ENCODE assay signal across 1 cellular context in the genomic region with DNA sequence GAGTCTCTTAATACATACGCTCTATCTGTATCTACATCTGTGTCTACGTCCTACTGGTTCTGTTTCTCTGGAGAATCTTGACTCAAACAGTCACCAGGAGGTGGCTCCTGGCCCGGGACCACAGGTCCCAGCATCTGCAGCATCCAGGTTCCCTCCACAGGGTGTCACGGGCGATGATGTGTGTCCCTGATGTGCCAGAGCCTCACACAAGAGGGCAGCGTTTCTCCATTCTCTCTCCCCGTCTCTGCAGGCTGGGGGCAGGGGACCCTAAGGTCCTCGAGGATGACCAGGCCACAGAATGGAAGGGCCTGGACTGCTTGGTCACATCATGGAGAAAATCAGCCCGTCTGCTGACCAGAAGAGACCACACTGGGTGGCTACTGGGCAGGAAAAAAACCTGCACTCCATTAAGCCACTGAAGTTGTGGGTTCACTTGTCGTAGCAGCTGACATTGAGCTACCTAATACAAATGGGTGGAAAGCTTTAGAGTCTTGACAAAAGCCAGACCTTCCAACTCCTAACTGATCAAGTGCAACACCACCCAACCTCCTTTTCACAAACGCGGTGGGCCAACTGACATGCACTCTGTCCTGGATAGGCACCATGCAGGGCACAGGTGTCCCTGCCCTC.
TF ChIP-seq lines count a peak whose summit lies in the region.

No MANE protein-coding gene starts in this region.

TF ChIP-seq in HepG2, 621 proteins besides CTCF, POLR2A, EP300 and RAD21 (continued from another document):
- TF ChIP-seq, protein P1, sequence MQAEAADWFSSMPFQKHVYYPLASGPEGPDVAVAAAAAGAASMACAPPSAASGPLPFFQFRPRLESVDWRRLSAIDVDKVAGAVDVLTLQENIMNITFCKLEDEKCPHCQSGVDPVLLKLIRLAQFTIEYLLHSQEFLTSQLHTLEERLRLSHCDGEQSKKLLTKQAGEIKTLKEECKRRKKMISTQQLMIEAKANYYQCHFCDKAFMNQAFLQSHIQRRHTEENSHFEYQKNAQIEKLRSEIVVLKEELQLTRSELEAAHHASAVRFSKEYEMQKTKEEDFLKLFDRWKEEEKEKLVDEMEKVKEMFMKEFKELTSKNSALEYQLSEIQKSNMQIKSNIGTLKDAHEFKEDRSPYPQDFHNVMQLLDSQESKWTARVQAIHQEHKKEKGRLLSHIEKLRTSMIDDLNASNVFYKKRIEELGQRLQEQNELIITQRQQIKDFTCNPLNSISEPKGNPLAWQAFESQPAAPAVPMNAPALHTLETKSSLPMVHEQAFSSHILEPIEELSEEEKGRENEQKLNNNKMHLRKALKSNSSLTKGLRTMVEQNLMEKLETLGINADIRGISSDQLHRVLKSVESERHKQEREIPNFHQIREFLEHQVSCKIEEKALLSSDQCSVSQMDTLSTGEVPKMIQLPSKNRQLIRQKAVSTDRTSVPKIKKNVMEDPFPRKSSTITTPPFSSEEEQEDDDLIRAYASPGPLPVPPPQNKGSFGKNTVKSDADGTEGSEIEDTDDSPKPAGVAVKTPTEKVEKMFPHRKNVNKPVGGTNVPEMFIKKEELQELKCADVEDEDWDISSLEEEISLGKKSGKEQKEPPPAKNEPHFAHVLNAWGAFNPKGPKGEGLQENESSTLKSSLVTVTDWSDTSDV (CRISPR knock-in tag; IDR thresholded peaks at IDR 0.05): no peak
